6 cellular contexts compared by ENCODE assay signal in genomic region chr9:137286980-137287383, GRCh38. TPM values are rescaled to one million over a fixed set of nuclear protein-coding genes. Genes with fewer than 3 reads are reported as not detected.
A peak's percentile ranks its signal among the peaks of the same experiment; 100 is the strongest.
DNase-seq lines count a peak whose midpoint lies in the region; ATAC-seq lines count a peak whose summit lies in the region.

No MANE protein-coding gene starts in this region.

- no peak overlapping the region for H3K27ac Mint-ChIP-seq in activated CD8-positive, alpha-beta memory T cell treated with anti-CD3 and anti-CD28 coated beads, Interleukin-2, amount 10 ng/mL, durations not matched to agents 7 days and 5 days

- H3K9me3 Mint-ChIP-seq in activated CD8-positive, alpha-beta memory T cell treated with anti-CD3 and anti-CD28 coated beads, Interleukin-2, amount 10 ng/mL, durations not matched to agents 7 days and 5 days (ENCODE audit: low read depth), result no peaks in the 10 kb centered on the region

- peaks cover 10% of the 10 kb centered on the region for H3K27me3 Mint-ChIP-seq in activated CD8-positive, alpha-beta memory T cell treated with anti-CD3 and anti-CD28 coated beads, Interleukin-2, amount 10 ng/mL, durations not matched to agents 7 days and 5 days

- DNase-seq in activated CD8-positive, alpha-beta memory T cell treated with anti-CD3 and anti-CD28 coated beads, Interleukin-2, amount 10 ng/mL, durations not matched to agents 7 days and 5 days, result no peak
- DNase-seq in activated CD8-positive, alpha-beta memory T cell treated with anti-CD3 and anti-CD28 coated beads, Interleukin-2, amount 50 U/mL, for 48 hours, result no peak
- DNase-seq in SK-MEL-5 (ENCODE audit: low read depth, low spot score) (peak; percentile 92), hepatic stellate cell (ENCODE audit: low spot score) (peak; percentile 95), KG1 (lab: John Stamatoyannopoulos, UW) (no peak), NCI-H2227 (lab: John Stamatoyannopoulos, UW; ENCODE audit: unreplicated experiment) (no peak)

- H3K36me3 Mint-ChIP-seq in activated CD8-positive, alpha-beta memory T cell treated with anti-CD3 and anti-CD28 coated beads, Interleukin-2, amount 10 ng/mL, durations not matched to agents 7 days and 5 days, result no peaks in the 10 kb centered on the region

- CTCF ChIA-PET in activated CD8-positive, alpha-beta memory T cell treated with anti-CD3 and anti-CD28 coated beads, Interleukin-2, amount 10 ng/mL, durations not matched to agents 7 days and 5 days (lab: Charles Lee), result interaction anchor here (0.6 to 2.3 kb wide), 9 partner anchors 10 to 176 kb away, joined by 3 to 10 read pairs (median 4); partner anchors contain the start of genes NRARP and TOR4A

- in situ Hi-C loops in SK-MEL-5 (cut with HindIII; ENCODE audit: low pct_unique_long_range_greater_than_20kb, low sequenced_read_pairs), result no loop called here

- no peak overlapping the region for H3K4me3 Mint-ChIP-seq in activated CD8-positive, alpha-beta memory T cell treated with anti-CD3 and anti-CD28 coated beads, Interleukin-2, amount 10 ng/mL, durations not matched to agents 7 days and 5 days

- ATAC-seq in activated CD8-positive, alpha-beta memory T cell treated with anti-CD3 and anti-CD28 coated beads, Interleukin-2, amount 10 ng/mL, durations not matched to agents 7 days and 5 days, result peak; percentile 67

- peaks cover 3% of the 10 kb centered on the region for H3K4me1 Mint-ChIP-seq in activated CD8-positive, alpha-beta memory T cell treated with anti-CD3 and anti-CD28 coated beads, Interleukin-2, amount 10 ng/mL, durations not matched to agents 7 days and 5 days

RNA-seq across cellular contexts. Expression of gene TOR4A, which starts 9.5 kb away (rescaled TPM):
- total RNA-seq in activated CD8-positive, alpha-beta memory T cell treated with anti-CD3 and anti-CD28 coated beads, Interleukin-2, amount 10 ng/mL, durations not matched to agents 7 days and 5 days, result 10 to 100 TPM; 10.9 to 13.3 TPM
- total RNA-seq in SK-MEL-5 (2014; rRNA removed; shearing (Covaris generic)), result 0.03 and 0.13 TPM in 2 replicates
- polyA plus RNA-seq in SK-MEL-5 (2015; cell fraction: cytosol; rRNA removed), result 0.20 and 0.33 TPM in 2 replicates
- 0.04 and 0.22 TPM in 2 replicates for polyA plus RNA-seq in SK-MEL-5 (2015; cell fraction: nucleus; rRNA removed)

RNA-seq across cellular contexts. Expression of gene NRARP, which starts 15.1 kb away (rescaled TPM):
- 1 to 10 TPM; 1.6 to 4.5 TPM for total RNA-seq in activated CD8-positive, alpha-beta memory T cell treated with anti-CD3 and anti-CD28 coated beads, Interleukin-2, amount 10 ng/mL, durations not matched to agents 7 days and 5 days
- total RNA-seq in SK-MEL-5 (2014; rRNA removed; shearing (Covaris generic)), result 0.50 and 0.67 TPM in 2 replicates
- polyA plus RNA-seq in SK-MEL-5 (2015; cell fraction: cytosol; rRNA removed), result 1.9 and 2.2 TPM in 2 replicates
- polyA plus RNA-seq in SK-MEL-5 (2015; cell fraction: nucleus; rRNA removed), result 0.51 TPM in 1 of 2 replicates, not detected in the other

RNA-seq across cellular contexts. Expression of gene NELFB, which starts 31.9 kb away (rescaled TPM):
- 10 to 100 TPM; 70.8 to 75.3 TPM for total RNA-seq in activated CD8-positive, alpha-beta memory T cell treated with anti-CD3 and anti-CD28 coated beads, Interleukin-2, amount 10 ng/mL, durations not matched to agents 7 days and 5 days
- total RNA-seq in SK-MEL-5 (2014; rRNA removed; shearing (Covaris generic)), result 47.3 and 47.4 TPM in 2 replicates
- polyA plus RNA-seq in SK-MEL-5 (2015; cell fraction: cytosol; rRNA removed), result 81.8 and 90.6 TPM in 2 replicates
- polyA plus RNA-seq in SK-MEL-5 (2015; cell fraction: nucleus; rRNA removed), result 53.3 and 54.8 TPM in 2 replicates

RNA-seq across cellular contexts. Expression of gene STPG3, which starts 35.9 kb away (rescaled TPM):
- total RNA-seq in activated CD8-positive, alpha-beta memory T cell treated with anti-CD3 and anti-CD28 coated beads, Interleukin-2, amount 10 ng/mL, durations not matched to agents 7 days and 5 days, result not detected
- not detected in 2 replicates for total RNA-seq in SK-MEL-5 (2014; rRNA removed; shearing (Covaris generic))
- not detected in 2 replicates for polyA plus RNA-seq in SK-MEL-5 (2015; cell fraction: cytosol; rRNA removed)
- not detected in 2 replicates for polyA plus RNA-seq in SK-MEL-5 (2015; cell fraction: nucleus; rRNA removed)

RNA-seq across cellular contexts. Expression of gene TUBB4B, which starts 45.9 kb away (rescaled TPM):
- 100 to 1,000 TPM; 353 to 375 TPM for total RNA-seq in activated CD8-positive, alpha-beta memory T cell treated with anti-CD3 and anti-CD28 coated beads, Interleukin-2, amount 10 ng/mL, durations not matched to agents 7 days and 5 days
- total RNA-seq in SK-MEL-5 (2014; rRNA removed; shearing (Covaris generic)), result 66.1 and 81.2 TPM in 2 replicates
- 403 and 491 TPM in 2 replicates for polyA plus RNA-seq in SK-MEL-5 (2015; cell fraction: cytosol; rRNA removed)
- polyA plus RNA-seq in SK-MEL-5 (2015; cell fraction: nucleus; rRNA removed), result 187 and 188 TPM in 2 replicates

Comparison
In these comparisons a context has a peak if more than half of its experiments do, and no peak if none do; other contexts are left out.
1. DNase-seq: peak in SK-MEL-5 (single experiment) and hepatic stellate cell (single experiment); none in activated CD8-positive, alpha-beta memory T cell treated with anti-CD3 and anti-CD28 coated beads, Interleukin-2, amount 10 ng/mL, durations not matched to agents 7 days and 5 days (single experiment), activated CD8-positive, alpha-beta memory T cell treated with anti-CD3 and anti-CD28 coated beads, Interleukin-2, amount 50 U/mL, for 48 hours (single experiment), KG1 (single experiment) and NCI-H2227 (single experiment).
2. RNA of gene TOR4A, which starts 9.5 kb away (total RNA-seq): 10.9 to 13.3 TPM in activated CD8-positive, alpha-beta memory T cell treated with anti-CD3 and anti-CD28 coated beads, Interleukin-2, amount 10 ng/mL, durations not matched to agents 7 days and 5 days; 0.03 to 0.13 TPM in SK-MEL-5; every median in the first group is over 10 times any median in the second.